8 cellular contexts compared by ENCODE assay signal in the genomic region with DNA sequence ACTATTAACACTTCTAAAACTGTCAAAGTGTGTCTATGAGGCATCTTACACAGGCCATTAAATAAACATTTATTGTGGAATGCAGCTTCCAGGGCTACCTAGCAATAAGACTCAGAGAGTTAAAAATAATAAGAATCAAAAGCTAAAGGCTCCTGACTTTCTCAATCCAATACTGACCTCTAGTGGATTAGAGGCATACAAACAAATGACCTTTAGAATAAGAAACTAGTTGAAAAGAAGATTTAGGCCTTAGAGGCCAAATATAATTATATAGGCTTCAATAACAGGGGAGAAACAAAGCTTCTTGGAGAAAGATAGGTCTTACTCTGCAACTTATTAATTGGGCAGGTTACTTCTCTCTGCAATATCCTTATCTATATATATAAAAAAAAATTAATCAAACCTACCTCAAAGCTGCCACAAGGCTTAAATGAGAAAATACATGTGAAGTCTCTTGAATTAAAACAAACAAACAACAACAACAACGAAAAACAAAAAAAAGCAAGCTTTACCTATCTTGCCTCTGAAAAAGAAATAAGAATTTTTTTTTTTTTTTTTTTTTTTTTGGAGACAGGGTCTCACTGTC.
DNase-seq lines count a peak whose midpoint lies in the region; ATAC-seq and TF ChIP-seq lines count a peak whose summit lies in the region.

No MANE protein-coding gene starts in this region.

- intact Hi-C loops in OCI-LY7 (cut with micrococcal nuclease; ENCODE audit: unreplicated experiment): loop anchor here (5.0 to 10.0 kb wide), 2 partner anchors 655 to 1032 kb away; no protein-coding TSS in a partner anchor
- intact Hi-C loops in lower leg skin (cut with DNase I; ENCODE audit: low total_unique reads): no loop called here

- BruUV-seq in OCI-LY7 (replicated peaks; lab: Mats Ljungman, UMichigan): no TSS peak

- TF ChIP-seq EP300 in neural cell (conservative IDR thresholded peaks at IDR 0.05; ENCODE audit: poor library complexity, severe bottlenecking): no peak

- H3K4me2 ChIP-seq in OCI-LY7 (ENCODE audit: low read length) (no peak overlapping the region), neural cell (ENCODE audit: low read length) (no peak overlapping the region)

- H3K4me1 ChIP-seq in OCI-LY7 (ENCODE audit: insufficient read depth, low read length, poor library complexity, severe bottlenecking): no peaks in the 10 kb centered on the region

- H3K27ac ChIP-seq in OCI-LY7 (ENCODE audit: low read depth, low read length, poor library complexity, severe bottlenecking) (no peak overlapping the region), neural cell (ENCODE audit: low read length) (no peak overlapping the region)

- H2AFZ ChIP-seq in OCI-LY7 (ENCODE audit: low read length) (no peak overlapping the region), neural cell (ENCODE audit: low read depth, low read length) (no peak overlapping the region)

- H3F3A ChIP-seq in neural cell (ENCODE audit: insufficient read depth, low read length, poor library complexity, severe bottlenecking): no peaks in the 10 kb centered on the region

- TF ChIP-seq CTCF in OCI-LY7 (conservative IDR thresholded peaks at IDR 0.05; ENCODE audit: low read length) (peak; percentile 87), endothelial cell (IDR thresholded peaks at IDR 0.05; ENCODE audit: unreplicated experiment) (peak; percentile 64), neural cell (IDR thresholded peaks at IDR 0.05; ENCODE audit: poor library complexity, severe bottlenecking) (peak; percentile 77), lower leg skin (IDR thresholded peaks at IDR 0.05) (no peak)

- no peaks in the 10 kb centered on the region for H3K27me3 Mint-ChIP-seq in endothelial cell (ENCODE audit: unreplicated experiment)

- H3K27ac Mint-ChIP-seq in endothelial cell (ENCODE audit: unreplicated experiment): no peak overlapping the region

- no peaks in the 10 kb centered on the region for H3K27me3 ChIP-seq in neural cell (ENCODE audit: insufficient read depth, low read depth, low read length)

- no peak overlapping the region for H3K4me3 Mint-ChIP-seq in endothelial cell (ENCODE audit: unreplicated experiment)

- H3K36me3 Mint-ChIP-seq in endothelial cell (ENCODE audit: low read depth, unreplicated experiment): no peaks in the 10 kb centered on the region

- peak; percentile 72 for DNase-seq in DMS79 treated with DMSO at 0.1 percent for 48 hours (lab: John Stamatoyannopoulos, UW)
- peak; percentile 28 for DNase-seq in HS-5 (ENCODE audit: low read depth)
- DNase-seq in OCI-LY7 (ENCODE audit: low spot score): peak; percentile 44
- no peak for DNase-seq in endothelial cell (ENCODE audit: low spot score)
- no peak for DNase-seq in lower leg skin (ENCODE audit: low spot score in 2 of 2)

- CTCF ChIA-PET in OCI-LY7 (lab: Charles Lee; ENCODE audit: unreplicated experiment): no interaction called here

- POLR2A ChIA-PET in OCI-LY7 (lab: Charles Lee): interaction anchor here (0.6 to 0.7 kb wide), 3 partner anchors 42 to 1133 kb away, joined by 3 to 8 read pairs (median 6); no protein-coding TSS in a partner anchor

- 52 to 54% methylated on average over 1 of the region's 1 CpG for WGBS in lower leg skin, 2 donors

- H4K20me1 ChIP-seq in OCI-LY7 (ENCODE audit: insufficient read depth, low read length) (no peaks in the 10 kb centered on the region), neural cell (ENCODE audit: insufficient read depth) (no peaks in the 10 kb centered on the region)

- no peak overlapping the region for H3K9ac ChIP-seq in neural cell (ENCODE audit: low read length)

- TF ChIP-seq POLR2A in lower leg skin (IDR thresholded peaks at IDR 0.05): no peak

- H3K4me1 Mint-ChIP-seq in endothelial cell (ENCODE audit: unreplicated experiment): peaks cover 13% of the 10 kb centered on the region

- no peak for ATAC-seq in HG03565 (IDR thresholded peaks at IDR 0.05; ENCODE audit: unreplicated experiment)
- no peak for ATAC-seq in GM21390 (IDR thresholded peaks at IDR 0.05; ENCODE audit: unreplicated experiment)

- no peaks in the 10 kb centered on the region for H3K79me2 ChIP-seq in OCI-LY7 (ENCODE audit: insufficient read depth, low read depth, low read length)
- H3K79me2 ChIP-seq in neural cell (replicated peaks; ENCODE audit: insufficient read depth, low read length): peaks cover 8% of the 10 kb centered on the region

- no peaks in the 10 kb centered on the region for H3K9me3 Mint-ChIP-seq in endothelial cell (ENCODE audit: unreplicated experiment)

- no peaks in the 10 kb centered on the region for H3K36me3 ChIP-seq in OCI-LY7 (ENCODE audit: insufficient read depth, low read length)
- no peaks in the 10 kb centered on the region for H3K36me3 ChIP-seq in neural cell (ENCODE audit: insufficient read depth, low read length)

- no peak overlapping the region for H3K4me3 ChIP-seq in OCI-LY7 (ENCODE audit: low read depth, low read length, poor library complexity, severe bottlenecking)
- H3K4me3 ChIP-seq in neural cell (ENCODE audit: low read length): no peak overlapping the region
- no peak overlapping the region for H3K4me3 ChIP-seq in lower leg skin (ENCODE audit: low read depth, poor library complexity, severe bottlenecking)

- peak; percentile 82 for TF ChIP-seq RAD21 in neural cell (conservative IDR thresholded peaks at IDR 0.05)

- H3K9me3 ChIP-seq in OCI-LY7 (ENCODE audit: low read length) (no peaks in the 10 kb centered on the region), neural cell (ENCODE audit: low read length) (no peaks in the 10 kb centered on the region)

- H3K9me2 ChIP-seq in OCI-LY7 (ENCODE audit: insufficient read depth, low read length): no peaks in the 10 kb centered on the region
- no peaks in the 10 kb centered on the region for H3K9me2 ChIP-seq in neural cell (ENCODE audit: insufficient read depth, low read length)

TF ChIP-seq in neural cell, 6 proteins besides CTCF, POLR2A, EP300 and RAD21:
- TF ChIP-seq TAF1 (IDR thresholded peaks at IDR 0.05; ENCODE audit: low read depth) (no peak), SMC3 (conservative IDR thresholded peaks at IDR 0.05; ENCODE audit: poor library complexity) (peak; percentile 76)

Comparison
In these comparisons a context has a peak if more than half of its experiments do, and no peak if none do; other contexts are left out.
1. DNase-seq: peak in DMS79 treated with DMSO at 0.1 percent for 48 hours (single experiment), HS-5 (single experiment) and OCI-LY7 (single experiment); none in endothelial cell (single experiment) and lower leg skin (0 of 2).
2. CTCF ChIP-seq: peak in OCI-LY7 (single experiment), endothelial cell (single experiment) and neural cell (single experiment); none in lower leg skin (0 of 3).